In genomic region chr10:71687480-71687879, GRCh38 we compare ENCODE assay signal across 19 cellular contexts. TPM values are rescaled to one million over a fixed set of nuclear protein-coding genes. Genes with fewer than 3 reads are reported as not detected.
DNase-seq lines count a peak whose midpoint lies in the region; ATAC-seq and TF ChIP-seq lines count a peak whose summit lies in the region.
"Had no signal": no experiment of that assay in that cellular context is flagged by ENCODE, and none has a peak within 500 bp of the region (broad histone marks: within the 10 kb centered on the region; RNA-seq: fewer than 3 reads in every experiment).

No MANE protein-coding gene starts in this region.

- peak overlapping the region; percentile 16 for H3K27ac Mint-ChIP-seq in T-helper 17 cell
- peak overlapping the region; percentile 97 for H3K27ac Mint-ChIP-seq in stimulated activated effector memory CD8-positive, alpha-beta T cell treated with anti-CD3 and anti-CD28 coated beads, Interleukin-12 subunit alpha, Interleukin-12 subunit beta, amount 100 ng/mL, for 72 hours
- H3K27ac Mint-ChIP-seq: HFFc6 had no signal

- no peaks in the 10 kb centered on the region for H3F3A ChIP-seq in PC-3 (ENCODE audit: low read length, unreplicated experiment)

- intact Hi-C loops in head of caudate nucleus (cut with DNase I) (no loop called here), PC-3 (cut with micrococcal nuclease) (no loop called here)

- H3K9ac ChIP-seq in PC-3 (ENCODE audit: low read length) = no peak overlapping the region
- H3K9ac ChIP-seq: GM23248 had no signal

- H3K4me3 Mint-ChIP-seq in T-helper 17 cell = no peak overlapping the region
- no peak overlapping the region for H3K4me3 Mint-ChIP-seq in stimulated activated effector memory CD8-positive, alpha-beta T cell treated with anti-CD3 and anti-CD28 coated beads, Interleukin-12 subunit alpha, Interleukin-12 subunit beta, amount 100 ng/mL, for 72 hours

- no peak overlapping the region for H3K27ac ChIP-seq in PC-3 (ENCODE audit: low read length)
- H3K27ac ChIP-seq: GM23248 had no signal

- no peak overlapping the region for H3K4me3 ChIP-seq in PC-3 (ENCODE audit: low read length)
- H3K4me3 ChIP-seq: GM23248 had no signal

- H3K4me1 ChIP-seq in PC-3 (ENCODE audit: insufficient read depth, low read length) = no peaks in the 10 kb centered on the region
- H3K4me1 ChIP-seq: BE2C had no signal

- no peaks in the 10 kb centered on the region for H4K20me1 ChIP-seq in PC-3 (ENCODE audit: low read length)

- H3K4me2 ChIP-seq in PC-3 (ENCODE audit: low read length) = no peak overlapping the region

- POLR2A ChIA-PET in PC-3 (lab: Charles Lee; ENCODE audit: unreplicated experiment) = no interaction called here

- DNase-seq in T-helper 17 cell (no peak), head of caudate nucleus (peak in 31 of 42 donors; percentile 26 to 82 (median 46)), NCI-H2081 (lab: John Stamatoyannopoulos, UW) (no peak), PC-3 (no peak), NCI-H748 treated with DMSO at 0.1 percent for 48 hours (lab: John Stamatoyannopoulos, UW) (no peak), epidermal melanocyte (ENCODE audit: insufficient read length, low spot score) (no peak)
- DNase-seq in stimulated activated effector memory CD8-positive, alpha-beta T cell treated with anti-CD3 and anti-CD28 coated beads, Interleukin-12 subunit alpha, Interleukin-12 subunit beta, amount 100 ng/mL, for 72 hours (ENCODE audit: low spot score in 2 of 2) = no peak
- DNase-seq: ACHN; BE2C; C1 segment of cervical spinal cord; CD4-positive, alpha-beta T cell; DMS153; DMS79; GDM1; GM23248; HFFc6 had no signal

- H3K4me1 Mint-ChIP-seq in T-helper 17 cell = peaks cover 4% of the 10 kb centered on the region
- H3K4me1 Mint-ChIP-seq in stimulated activated effector memory CD8-positive, alpha-beta T cell treated with anti-CD3 and anti-CD28 coated beads, Interleukin-12 subunit alpha, Interleukin-12 subunit beta, amount 100 ng/mL, for 72 hours = peaks cover 12% of the 10 kb centered on the region

- no peaks in the 10 kb centered on the region; the same call in 1 of the 2 replicates for H3K27me3 ChIP-seq in PC-3 (ENCODE audit: low read length)
- H3K27me3 ChIP-seq: BE2C had no signal

- ATAC-seq in T-helper 17 cell (no peak), PC-3 (no peak)
- no peak for ATAC-seq in stimulated activated effector memory CD8-positive, alpha-beta T cell treated with anti-CD3 and anti-CD28 coated beads, Interleukin-12 subunit alpha, Interleukin-12 subunit beta, amount 100 ng/mL, for 72 hours
- ATAC-seq: HCT116, HepG2 had no signal

- H3K9me3 ChIP-seq in T-helper 17 cell (ENCODE audit: control insufficient read depth, low read length, poor library complexity, severe bottlenecking) (no peaks in the 10 kb centered on the region), PC-3 (ENCODE audit: low read length) (no peaks in the 10 kb centered on the region)
- H3K9me3 ChIP-seq: BE2C had no signal

- no peaks in the 10 kb centered on the region for H3K36me3 Mint-ChIP-seq in T-helper 17 cell (ENCODE audit: low read depth)
- peaks cover 13% of the 10 kb centered on the region for H3K36me3 Mint-ChIP-seq in stimulated activated effector memory CD8-positive, alpha-beta T cell treated with anti-CD3 and anti-CD28 coated beads, Interleukin-12 subunit alpha, Interleukin-12 subunit beta, amount 100 ng/mL, for 72 hours

- no peaks in the 10 kb centered on the region for H3K36me3 ChIP-seq in PC-3 (ENCODE audit: low read depth, low read length)
- H3K36me3 ChIP-seq: BE2C had no signal

- CTCF ChIA-PET in PC-3 (lab: Charles Lee) = no interaction called here

- no TSS peak for BruUV-seq in PC-3 (replicated peaks; lab: Mats Ljungman, UMichigan)

- H2AFZ ChIP-seq in PC-3 (ENCODE audit: low read length) = no peak overlapping the region
- H2AFZ ChIP-seq: GM23248 had no signal

- H3K9me2 ChIP-seq in PC-3 (replicated peaks; ENCODE audit: low read length) = no peaks in the 10 kb centered on the region

- no peak for TF ChIP-seq CTCF in PC-3 (conservative IDR thresholded peaks at IDR 0.05; ENCODE audit: low read depth, low read length)

- H3K79me2 ChIP-seq in PC-3 (ENCODE audit: low read length) = no peaks in the 10 kb centered on the region

- peaks cover 4% of the 10 kb centered on the region for H3K9me3 Mint-ChIP-seq in stimulated activated effector memory CD8-positive, alpha-beta T cell treated with anti-CD3 and anti-CD28 coated beads, Interleukin-12 subunit alpha, Interleukin-12 subunit beta, amount 100 ng/mL, for 72 hours

- H3K27me3 Mint-ChIP-seq in T-helper 17 cell = peaks cover 7% of the 10 kb centered on the region
- H3K27me3 Mint-ChIP-seq: CD4-positive, alpha-beta T cell had no signal

RNA-seq across cellular contexts. Expression of gene C10orf105, which starts 32.1 kb away (rescaled TPM):
- under 1 TPM; 0.31 to 0.37 TPM for total RNA-seq in T-helper 17 cell
- total RNA-seq in PC-3 (2014; rRNA removed) = not detected in 2 replicates
- total RNA-seq: Daoy, GM23248, HepG2, HFFc6 had no signal

Comparison
In these comparisons a context has a peak if more than half of its experiments do, and no peak if none do; other contexts are left out.
1. DNase-seq: peak in head of caudate nucleus (31 of 42); none in T-helper 17 cell (0 of 3), stimulated activated effector memory CD8-positive, alpha-beta T cell treated with anti-CD3 and anti-CD28 coated beads, Interleukin-12 subunit alpha, Interleukin-12 subunit beta, amount 100 ng/mL, for 72 hours (0 of 2), NCI-H2081 (0 of 2), PC-3 (single experiment), NCI-H748 treated with DMSO at 0.1 percent for 48 hours (single experiment) and epidermal melanocyte (single experiment).